In the genomic region with DNA sequence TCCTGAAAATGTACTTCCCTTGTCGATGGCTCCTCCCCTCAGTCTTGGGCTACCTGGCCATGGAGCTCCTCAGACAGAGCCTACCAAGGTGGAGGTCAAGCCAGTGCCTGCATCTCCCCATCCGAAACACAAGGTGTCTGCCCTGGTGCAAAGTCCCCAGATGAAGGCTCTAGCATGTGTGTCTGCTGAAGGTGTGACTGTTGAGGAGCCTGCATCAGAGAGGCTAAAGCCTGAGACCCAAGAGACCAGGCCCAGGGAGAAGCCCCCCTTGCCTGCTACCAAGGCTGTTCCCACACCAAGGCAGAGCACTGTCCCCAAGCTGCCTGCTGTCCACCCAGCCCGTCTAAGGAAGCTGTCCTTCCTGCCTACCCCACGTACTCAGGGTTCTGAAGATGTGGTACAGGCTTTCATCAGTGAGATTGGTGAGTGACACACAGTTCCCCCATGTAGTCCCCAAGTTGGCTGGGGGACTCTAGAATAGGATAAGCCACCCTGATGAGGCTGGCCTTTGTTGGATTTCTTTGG, we compare ENCODE assay signal across 23 cellular contexts. TPM values are rescaled to one million over a fixed set of nuclear protein-coding genes. Genes with fewer than 3 reads are reported as not detected.
DNase-seq lines count a peak whose midpoint lies in the region; ATAC-seq, FAIRE-seq and TF ChIP-seq lines count a peak whose summit lies in the region.
"Had no signal": no experiment of that assay in that cellular context is flagged by ENCODE, and none has a peak within 500 bp of the region (broad histone marks: within the 10 kb centered on the region; RNA-seq: fewer than 3 reads in every experiment).

No MANE protein-coding gene starts in this region.

- RAD21 ChIA-PET in HCT116 (lab: Charles Lee; ENCODE audit: low non-redundant PET in 1 of 2, low total read pairs in 2 of 2, uncharacterized antibody in 2 of 2, unreplicated experiment in 2 of 2): no interaction called here
- RAD21 ChIA-PET in GM12878 (lab: Charles Lee; ENCODE audit: unreplicated experiment): no interaction called here

- no peak overlapping the region for H3K9ac ChIP-seq in HCT116 (ENCODE audit: low read length)
- H3K9ac ChIP-seq in GM12878 (ENCODE audit: control insufficient read depth, insufficient read depth, low read length): no peak overlapping the region
- H3K9ac ChIP-seq: BLaER1 had no signal

- WGBS in GM12878 (ENCODE audit: insufficient coverage, insufficient replicate concordance, low lambda C conversion rate, missing lambda C conversion rate): 98% methylated on average over 4 of the region's 4 CpGs
- 92 to 96% methylated on average over 3 to 4 of the region's 4 CpGs for WGBS in thyroid gland, 2 donors

- peaks cover 51% of the 10 kb centered on the region for H3K4me1 Mint-ChIP-seq in stimulated activated naive CD8-positive, alpha-beta T cell treated with anti-CD3 and anti-CD28 coated beads, Interleukin-15, amount 100 ng/mL, for 72 hours

- H3K79me2 ChIP-seq in HCT116 (ENCODE audit: insufficient read depth, low read length) (peaks cover 96% of the 10 kb centered on the region), GM12878 (ENCODE audit: control insufficient read depth, insufficient read depth, low read length) (peaks cover 24% of the 10 kb centered on the region)

- peak; percentile 22 for DNase-seq in Right ventricle myocardium inferior (ENCODE audit: missing footprints)
- no peak for DNase-seq in left ventricle myocardium inferior
- no peak for DNase-seq in HCT116 (ENCODE audit: low read depth, low spot score)
- DNase-seq in GM12878 (ENCODE audit: low read depth, low spot score): no peak
- DNase-seq in stimulated activated naive CD8-positive, alpha-beta T cell treated with anti-CD3 and anti-CD28 coated beads, Interleukin-15, amount 100 ng/mL, for 72 hours: no peak
- no peak for DNase-seq in thyroid gland
- no peak for DNase-seq in globus pallidus (ENCODE audit: low spot score)
- no peak for DNase-seq in T-helper 9 cell
- DNase-seq: CD4-positive, alpha-beta memory T cell; DMS53; H9; Karpas-422; MG63; NCI-H1092; NCI-H146; NCI-H2029 treated with DMSO at 0.1 percent for 48 hours; NCI-H2171; NCI-H526; PC-3; SJCRH30 had no signal

- no peaks in the 10 kb centered on the region for H3K27me3 Mint-ChIP-seq in stimulated activated naive CD8-positive, alpha-beta T cell treated with anti-CD3 and anti-CD28 coated beads, Interleukin-15, amount 100 ng/mL, for 72 hours
- H3K27me3 Mint-ChIP-seq: CD4-positive, alpha-beta memory T cell; IgD-negative memory B cell had no signal

- in situ Hi-C loops in GM12878 (cut with MboI): no loop called here

- SMC1A ChIA-PET in GM12878 (lab: Charles Lee; ENCODE audit: uncharacterized antibody, unreplicated experiment): no interaction called here

- ATAC-seq in Right ventricle myocardium inferior (no peak), HCT116 (peak; percentile 2; the same call in 1 of the 2 replicates), GM12878 (no peak)
- no peak for ATAC-seq in stimulated activated naive CD8-positive, alpha-beta T cell treated with anti-CD3 and anti-CD28 coated beads, Interleukin-15, amount 100 ng/mL, for 72 hours
- ATAC-seq: PC-3 had no signal

- intact Hi-C loops in Right ventricle myocardium inferior (cut with DNase I) (no loop called here), left ventricle myocardium inferior (cut with micrococcal nuclease) (no loop called here), HCT116 (cut with micrococcal nuclease) (no loop called here), GM12878 (cut with micrococcal nuclease; ENCODE audit: unreplicated experiment) (no loop called here), thyroid gland (cut with DNase I) (no loop called here)

- BruUV-seq in HCT116 (replicated peaks; lab: Mats Ljungman, UMichigan): no TSS peak
- BruUV-seq in GM12878 (replicated peaks; lab: Mats Ljungman, UMichigan): no TSS peak

- H3K27me3 ChIP-seq in left ventricle myocardium inferior (ENCODE audit: low read depth): no peaks in the 10 kb centered on the region
- H3K27me3 ChIP-seq in HCT116 (ENCODE audit: insufficient read depth, low read length): no peaks in the 10 kb centered on the region
- H3K27me3 ChIP-seq in GM12878 (replicated peaks in 1 of 2; ENCODE audit: control insufficient read depth in 2 of 2, insufficient read depth in 2 of 2, low read length in 1 of 2): no peaks in the 10 kb centered on the region
- H3K27me3 ChIP-seq in thyroid gland: no peaks in the 10 kb centered on the region
- H3K27me3 ChIP-seq: BLaER1, MG63, SJCRH30 had no signal

- H3K27ac Mint-ChIP-seq in stimulated activated naive CD8-positive, alpha-beta T cell treated with anti-CD3 and anti-CD28 coated beads, Interleukin-15, amount 100 ng/mL, for 72 hours: peak overlapping the region; percentile 29 to 76
- H3K27ac Mint-ChIP-seq: IgD-negative memory B cell had no signal

- H3K4me3 ChIP-seq in left ventricle myocardium inferior (no peak overlapping the region), HCT116 (replicated peaks in 1 of 2; ENCODE audit: low read depth in 1 of 2, low read length in 2 of 2) (no peak overlapping the region), GM12878 (no peak overlapping the region), thyroid gland (replicated peaks in 1 of 3) (no peak overlapping the region)
- H3K4me3 ChIP-seq: BLaER1, MG63, SJCRH30 had no signal

- TF ChIP-seq EP300 in GM12878 (IDR thresholded peaks at IDR 0.05; ENCODE audit: borderline replicate concordance in 1 of 2, control insufficient read depth in 1 of 2, low read depth in 2 of 2, low read length in 2 of 2): no peak

- POLR2A ChIA-PET in HCT116 (lab: Charles Lee) (interaction anchor here (2.1 kb wide), 1 partner anchor 10 kb away, joined by 6 read pairs; the partner anchor contains the start of gene NOLC1), GM12878 (lab: Charles Lee) (interaction anchor here (0.8 kb wide), 1 partner anchor 12 kb away, joined by 8 read pairs; no protein-coding TSS in a partner anchor)

- no peak overlapping the region for H3K4me3 Mint-ChIP-seq in stimulated activated naive CD8-positive, alpha-beta T cell treated with anti-CD3 and anti-CD28 coated beads, Interleukin-15, amount 100 ng/mL, for 72 hours
- H3K4me3 Mint-ChIP-seq: CD4-positive, alpha-beta memory T cell; IgD-negative memory B cell had no signal

- H3K36me3 ChIP-seq in left ventricle myocardium inferior (peaks cover 81% of the 10 kb centered on the region), HCT116 (ENCODE audit: control insufficient read depth in 1 of 2, insufficient read depth in 2 of 2, low read length in 2 of 2) (peaks cover 61 to 86% of the 10 kb centered on the region in 2 experiments), GM12878 (ENCODE audit: control insufficient read depth in 2 of 2, insufficient read depth in 2 of 2, low read length in 1 of 2) (peaks cover 53% of the 10 kb centered on the region in 2 experiments), thyroid gland (peaks cover 49% of the 10 kb centered on the region in 2 donors)

- no peaks in the 10 kb centered on the region for H3K9me2 ChIP-seq in HCT116 (ENCODE audit: insufficient read depth)

- H3K27ac ChIP-seq in left ventricle myocardium inferior (replicated peaks) (no peak overlapping the region), HCT116 (ENCODE audit: low read depth, low read length) (no peak overlapping the region), GM12878 (ENCODE audit: control insufficient read depth, insufficient read depth) (no peak overlapping the region), thyroid gland (no peak overlapping the region)
- H3K27ac ChIP-seq: BLaER1, HL-60, SJCRH30 had no signal

- H4K20me1 ChIP-seq in HCT116 (ENCODE audit: insufficient read depth): peaks cover 49% of the 10 kb centered on the region; the same call in 1 of the 2 replicates
- H4K20me1 ChIP-seq in GM12878 (ENCODE audit: control insufficient read depth, insufficient read depth): no peaks in the 10 kb centered on the region; the same call in 1 of the 2 replicates

- no peak for TF ChIP-seq CTCF in left ventricle myocardium inferior (IDR thresholded peaks at IDR 0.05; ENCODE audit: borderline replicate concordance)
- no peak for TF ChIP-seq CTCF in HCT116 (IDR thresholded peaks at IDR 0.05 in 2 of 3, conservative IDR thresholded peaks at IDR 0.05 in 1 of 3; ENCODE audit: borderline replicate concordance in 1 of 3, insufficient read depth in 1 of 3, low read depth in 2 of 3, low read length in 2 of 3)
- TF ChIP-seq CTCF in GM12878 (IDR thresholded peaks at IDR 0.05 in 2 of 3, conservative IDR thresholded peaks at IDR 0.05 in 1 of 3; ENCODE audit: control insufficient read depth in 2 of 3, extremely low read depth in 1 of 3, insufficient read depth in 1 of 3, low read depth in 3 of 3, low read length in 3 of 3): no peak
- no peak for TF ChIP-seq CTCF in thyroid gland (IDR thresholded peaks at IDR 0.05)

- CTCF ChIA-PET in HCT116 (lab: Charles Lee) (no interaction called here), GM12878 (lab: Yijun Ruan, JAX) (interaction anchor here (0.6 kb wide), 1 partner anchor 209 kb away, joined by 3 read pairs; no protein-coding TSS in a partner anchor)

- H3K9me3 ChIP-seq in left ventricle myocardium inferior (replicated peaks) (no peaks in the 10 kb centered on the region), HCT116 (ENCODE audit: control insufficient read depth in 1 of 2, insufficient read depth in 1 of 2, low read depth in 1 of 2, low read length in 2 of 2) (no peaks in the 10 kb centered on the region), GM12878 (replicated peaks; ENCODE audit: control insufficient read depth, insufficient read depth, low read length) (no peaks in the 10 kb centered on the region), thyroid gland (no peaks in the 10 kb centered on the region)
- H3K9me3 ChIP-seq: BLaER1, MG63, SJCRH30 had no signal

- TF ChIP-seq RAD21 in HCT116 (IDR thresholded peaks at IDR 0.05; ENCODE audit: low read depth): no peak
- no peak for TF ChIP-seq RAD21 in GM12878 (IDR thresholded peaks at IDR 0.05; ENCODE audit: insufficient read depth, low read depth, low read length)

- H3K4me2 ChIP-seq in HCT116 (ENCODE audit: low read length) (no peak overlapping the region), GM12878 (ENCODE audit: control insufficient read depth, insufficient read depth) (no peak overlapping the region)
- H3K4me2 ChIP-seq: BLaER1 had no signal

- FAIRE-seq in GM12878 (lab: Jason Lieb, UNC): no peak

- no peak for TF ChIP-seq POLR2A in HCT116 (IDR thresholded peaks at IDR 0.05; ENCODE audit: borderline replicate concordance, extremely low read depth, insufficient read depth, insufficient read length)
- peak; percentile 53; the same call in 1 of the 2 replicates for TF ChIP-seq POLR2A in GM12878 (IDR thresholded peaks at IDR 0.05; ENCODE audit: low read depth, low read length)
- no peak for TF ChIP-seq POLR2A in thyroid gland (IDR thresholded peaks at IDR 0.05)

- no peaks in the 10 kb centered on the region for H3K9me3 Mint-ChIP-seq in stimulated activated naive CD8-positive, alpha-beta T cell treated with anti-CD3 and anti-CD28 coated beads, Interleukin-15, amount 100 ng/mL, for 72 hours
- H3K9me3 Mint-ChIP-seq: H9, IgD-negative memory B cell had no signal

- H2AFZ ChIP-seq in HCT116 (ENCODE audit: low read depth, low read length, poor library complexity, severe bottlenecking) (no peak overlapping the region), GM12878 (ENCODE audit: control insufficient read depth, low read depth, low read length) (no peak overlapping the region)

- H3K4me1 ChIP-seq in left ventricle myocardium inferior (peaks cover 17% of the 10 kb centered on the region), HCT116 (ENCODE audit: control insufficient read depth in 1 of 2, insufficient read depth in 2 of 2, low read length in 2 of 2) (peaks cover 0 to under 1% of the 10 kb centered on the region in 2 experiments; a peak in 1 of 4 replicates), GM12878 (ENCODE audit: control insufficient read depth, insufficient read depth, low read length) (no peaks in the 10 kb centered on the region), thyroid gland (peaks cover 0 to 8% of the 10 kb centered on the region in 2 donors)
- H3K4me1 ChIP-seq: SJCRH30 had no signal

RNA-seq across cellular contexts. Expression of gene PPRC1, which starts 8.8 kb away (rescaled TPM):
- total RNA-seq in Right ventricle myocardium inferior: 14.3 TPM
- total RNA-seq in left ventricle myocardium inferior: 12.1 TPM
- total RNA-seq in HCT116 (2021; ENCODE audit: unreplicated experiment): 93.0 TPM
- 54.7 and 57.7 TPM in 2 replicates for polyA plus RNA-seq in HCT116 (2012)
- 71.3 and 80.3 TPM in 2 replicates for total RNA-seq in GM12878 (2013; cell fraction: nucleolus; rRNA removed)
- 23.4 and 25.1 TPM in 2 replicates for total RNA-seq in GM12878 (2014; rRNA removed)
- total RNA-seq in GM12878 (2014; rRNA removed; fragmentation: Illumina TruSeq; extraction: Trizol): 18.7 and 19.2 TPM in 2 replicates
- total RNA-seq in GM12878 (2021): 59.6 and 69.8 TPM in 2 replicates
- polyA plus RNA-seq in GM12878 (2011; ENCODE audit: low read depth): 22.2 TPM
- 9.6 and 22.3 TPM in 2 replicates for polyA plus RNA-seq in GM12878 (2011; rRNA removed)
- polyA plus RNA-seq in GM12878 (2011; cell fraction: cytosol; rRNA removed): 21.8 and 22.9 TPM in 2 replicates
- 57.4 and 75.8 TPM in 2 replicates for polyA plus RNA-seq in GM12878 (2011; cell fraction: nucleus; rRNA removed)
- polyA plus RNA-seq in GM12878 (2012): 23.6 and 36.1 TPM in 2 replicates
- polyA plus RNA-seq in GM12878 (2014; fragmentation: Illumina TruSeq; extraction: Trizol): 42.1 and 55.9 TPM in 2 replicates
- polyA plus RNA-seq in GM12878 (2014; fragmentation: Nextera tagmentation; extraction: Ambion mirVana): 10 to 100 TPM; 13.1 to 15.2 TPM
- 44.1 and 54.3 TPM in 2 replicates for polyA plus RNA-seq in GM12878 (2014; rRNA removed)
- polyA plus RNA-seq in GM12878 (2016; fragmentation: Nextera tagmentation; extraction: Ambion mirVana): 10 to 100 TPM; 39.6 to 40.6 TPM
- 43.2 and 45.6 TPM in 2 replicates for polyA minus RNA-seq in GM12878 (2011; rRNA and poly(A)+ RNA removed)
- polyA minus RNA-seq in GM12878 (2011; cell fraction: cytosol; rRNA and poly(A)+ RNA removed): 23.9 and 24.7 TPM in 2 replicates
- 23.0 and 50.0 TPM in 2 replicates for polyA minus RNA-seq in GM12878 (2011; cell fraction: nucleus; rRNA and poly(A)+ RNA removed)
- total RNA-seq in thyroid gland: 10 to 100 TPM; 11.7 to 27.5 (median 16.6) TPM

RNA-seq across cellular contexts. Expression of gene NOLC1, which starts 10.5 kb away (rescaled TPM):
- total RNA-seq in Right ventricle myocardium inferior: 25.8 TPM
- 28.3 TPM for total RNA-seq in left ventricle myocardium inferior
- total RNA-seq in HCT116 (2021; ENCODE audit: unreplicated experiment): 231 TPM
- 108 and 121 TPM in 2 replicates for polyA plus RNA-seq in HCT116 (2012)
- 29.3 and 38.5 TPM in 2 replicates for total RNA-seq in GM12878 (2013; cell fraction: nucleolus; rRNA removed)
- total RNA-seq in GM12878 (2014; rRNA removed): 106 and 111 TPM in 2 replicates
- total RNA-seq in GM12878 (2014; rRNA removed; fragmentation: Illumina TruSeq; extraction: Trizol): 122 and 125 TPM in 2 replicates
- 144 TPM in 2 replicates for total RNA-seq in GM12878 (2021)
- polyA plus RNA-seq in GM12878 (2011; ENCODE audit: low read depth): 42.6 TPM
- 130 and 140 TPM in 2 replicates for polyA plus RNA-seq in GM12878 (2011; rRNA removed)
- 101 and 112 TPM in 2 replicates for polyA plus RNA-seq in GM12878 (2011; cell fraction: cytosol; rRNA removed)
- 69.0 and 98.6 TPM in 2 replicates for polyA plus RNA-seq in GM12878 (2011; cell fraction: nucleus; rRNA removed)
- polyA plus RNA-seq in GM12878 (2012): 60.1 and 65.6 TPM in 2 replicates
- 244 and 248 TPM in 2 replicates for polyA plus RNA-seq in GM12878 (2014; fragmentation: Illumina TruSeq; extraction: Trizol)
- polyA plus RNA-seq in GM12878 (2014; fragmentation: Nextera tagmentation; extraction: Ambion mirVana): 100 to 1,000 TPM in 1 of 2 experiments, 10 to 100 TPM in 1; 91.7 to 103 TPM
- 124 and 126 TPM in 2 replicates for polyA plus RNA-seq in GM12878 (2014; rRNA removed)
- 100 to 1,000 TPM; 180 to 193 TPM for polyA plus RNA-seq in GM12878 (2016; fragmentation: Nextera tagmentation; extraction: Ambion mirVana)
- polyA minus RNA-seq in GM12878 (2011; rRNA and poly(A)+ RNA removed): 66.7 and 86.4 TPM in 2 replicates
- 34.5 and 42.3 TPM in 2 replicates for polyA minus RNA-seq in GM12878 (2011; cell fraction: cytosol; rRNA and poly(A)+ RNA removed)
- polyA minus RNA-seq in GM12878 (2011; cell fraction: nucleus; rRNA and poly(A)+ RNA removed): 9.2 and 16.5 TPM in 2 replicates
- 10 to 100 TPM; 52.7 to 80.8 (median 65.1) TPM for total RNA-seq in thyroid gland

RNA-seq across cellular contexts. Expression of gene LDB1, which starts 21.5 kb away (rescaled TPM):
- total RNA-seq in Right ventricle myocardium inferior: 56.5 TPM
- total RNA-seq in left ventricle myocardium inferior: 52.2 TPM
- total RNA-seq in HCT116 (2021; ENCODE audit: unreplicated experiment): 63.9 TPM
- 55.1 and 61.6 TPM in 2 replicates for polyA plus RNA-seq in HCT116 (2012)
- total RNA-seq in GM12878 (2013; cell fraction: nucleolus; rRNA removed): 68.8 and 83.8 TPM in 2 replicates
- total RNA-seq in GM12878 (2014; rRNA removed): 34.6 and 37.7 TPM in 2 replicates
- 35.6 and 36.0 TPM in 2 replicates for total RNA-seq in GM12878 (2014; rRNA removed; fragmentation: Illumina TruSeq; extraction: Trizol)
- 45.6 and 51.1 TPM in 2 replicates for total RNA-seq in GM12878 (2021)
- 22.9 TPM for polyA plus RNA-seq in GM12878 (2011; ENCODE audit: low read depth)
- polyA plus RNA-seq in GM12878 (2011; rRNA removed): 64.9 and 71.5 TPM in 2 replicates
- polyA plus RNA-seq in GM12878 (2011; cell fraction: cytosol; rRNA removed): 89.1 and 108 TPM in 2 replicates
- 264 and 317 TPM in 2 replicates for polyA plus RNA-seq in GM12878 (2011; cell fraction: nucleus; rRNA removed)
- polyA plus RNA-seq in GM12878 (2012): 37.7 and 49.1 TPM in 2 replicates
- polyA plus RNA-seq in GM12878 (2014; fragmentation: Illumina TruSeq; extraction: Trizol): 27.0 and 45.4 TPM in 2 replicates
- polyA plus RNA-seq in GM12878 (2014; fragmentation: Nextera tagmentation; extraction: Ambion mirVana): 1 to 10 TPM; 1.7 to 2.3 TPM
- 59.9 and 61.0 TPM in 2 replicates for polyA plus RNA-seq in GM12878 (2014; rRNA removed)
- 1 to 10 TPM; 4.7 to 5.6 TPM for polyA plus RNA-seq in GM12878 (2016; fragmentation: Nextera tagmentation; extraction: Ambion mirVana)
- 96.8 and 117 TPM in 2 replicates for polyA minus RNA-seq in GM12878 (2011; rRNA and poly(A)+ RNA removed)
- polyA minus RNA-seq in GM12878 (2011; cell fraction: cytosol; rRNA and poly(A)+ RNA removed): 27.3 and 42.0 TPM in 2 replicates
- polyA minus RNA-seq in GM12878 (2011; cell fraction: nucleus; rRNA and poly(A)+ RNA removed): 35.9 and 49.0 TPM in 2 replicates
- total RNA-seq in thyroid gland: 10 to 100 TPM; 49.8 to 67.3 (median 54.8) TPM
